ENCODE assay signal across 8 cellular contexts in the genomic region with DNA sequence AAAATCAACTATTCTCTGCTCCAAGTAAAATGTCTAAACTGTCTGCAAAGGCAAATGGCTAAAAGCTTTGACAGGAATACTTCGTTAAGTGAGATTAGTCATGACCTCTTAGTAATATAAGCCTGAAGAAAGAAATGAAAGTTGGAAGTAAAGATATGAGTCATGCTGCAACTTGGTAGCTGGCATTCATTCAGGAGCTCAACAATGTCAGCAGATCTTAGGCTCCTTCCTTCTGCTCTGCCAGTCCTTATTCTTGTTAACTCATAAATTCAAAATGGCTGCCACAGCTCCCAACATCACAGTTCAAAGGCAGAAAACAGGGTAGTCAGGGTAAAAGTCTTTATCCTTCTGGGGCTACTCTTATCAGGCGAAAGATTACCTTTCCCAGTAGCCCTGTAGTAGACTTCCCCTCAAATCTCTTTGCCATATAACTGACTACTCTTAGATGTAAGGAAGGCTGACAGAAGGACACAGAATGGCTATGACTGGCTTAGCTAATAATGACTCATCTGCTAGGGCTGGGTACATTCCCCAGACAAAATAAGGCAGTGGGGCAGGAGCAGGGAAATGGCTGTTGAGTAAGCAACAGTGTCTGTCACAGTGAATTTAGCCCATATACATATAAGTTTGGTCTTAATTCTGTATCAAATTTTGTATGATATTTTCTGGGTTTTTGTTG. TPM values are rescaled to one million over a fixed set of nuclear protein-coding genes. Genes with fewer than 3 reads are reported as not detected.
DNase-seq lines count a peak whose midpoint lies in the region; ATAC-seq and TF ChIP-seq lines count a peak whose summit lies in the region.

No MANE protein-coding gene starts in this region.

- no peaks in the 10 kb centered on the region for H3K9me3 ChIP-seq in CD4-positive, alpha-beta T cell (ENCODE audit: control insufficient read depth, low read length)
- H3K9me3 ChIP-seq in SU-DHL-6 (ENCODE audit: insufficient read depth, low read length) (no peaks in the 10 kb centered on the region), fibroblast of lung (ENCODE audit: control insufficient read depth, insufficient read depth, low read depth, low read length) (no peaks in the 10 kb centered on the region), sigmoid colon (no peaks in the 10 kb centered on the region), thyroid gland (no peaks in the 10 kb centered on the region)

- H3K4me2 ChIP-seq in SU-DHL-6 (ENCODE audit: low read depth, low read length, poor library complexity, severe bottlenecking), result peak overlapping the region; percentile 21
- peak overlapping the region; percentile 82 for H3K4me2 ChIP-seq in fibroblast of lung (ENCODE audit: extremely low read depth, insufficient read depth, low read length)

- no peaks in the 10 kb centered on the region for H3K9me2 ChIP-seq in SU-DHL-6 (replicated peaks; ENCODE audit: insufficient read depth, low read length)

- H3K27me3 ChIP-seq in CD4-positive, alpha-beta T cell (ENCODE audit: control insufficient read depth, insufficient read depth, low read length), result no peaks in the 10 kb centered on the region
- H3K27me3 ChIP-seq in SU-DHL-6 (ENCODE audit: low read length) (no peaks in the 10 kb centered on the region), fibroblast of lung (ENCODE audit: control insufficient read depth, insufficient read depth, low read length) (no peaks in the 10 kb centered on the region), sigmoid colon (no peaks in the 10 kb centered on the region), thyroid gland (no peaks in the 10 kb centered on the region)

- H3K36me3 ChIP-seq in SU-DHL-6 (ENCODE audit: low read length) (no peaks in the 10 kb centered on the region), fibroblast of lung (ENCODE audit: control insufficient read depth, insufficient read depth, low read length) (no peaks in the 10 kb centered on the region), sigmoid colon (no peaks in the 10 kb centered on the region), thyroid gland (no peaks in the 10 kb centered on the region)

- H3K79me2 ChIP-seq in SU-DHL-6 (ENCODE audit: insufficient read depth, low read length) (no peaks in the 10 kb centered on the region), fibroblast of lung (ENCODE audit: control insufficient read depth, insufficient read depth, low read length) (no peaks in the 10 kb centered on the region)

- CTCF ChIA-PET in CD4-positive, alpha-beta T cell (lab: Charles Lee), result interaction anchor here (1.1 kb wide), 1 partner anchor 160 kb away, joined by 3 read pairs; no protein-coding TSS in a partner anchor

- intact Hi-C loops in CD4-positive, alpha-beta T cell (cut with DNase I, micrococcal nuclease), result no loop called here
- intact Hi-C loops in sigmoid colon (cut with DNase I) (no loop called here), thyroid gland (cut with DNase I) (no loop called here)

- no peak for TF ChIP-seq EP300 in sigmoid colon (IDR thresholded peaks at IDR 0.05)

- TF ChIP-seq CTCF in CD4-positive, alpha-beta T cell (IDR thresholded peaks at IDR 0.05), result no peak
- TF ChIP-seq CTCF in SU-DHL-6 (IDR thresholded peaks at IDR 0.05; ENCODE audit: insufficient read depth, low read length, poor library complexity, severe bottlenecking) (no peak), fibroblast of lung (conservative IDR thresholded peaks at IDR 0.05 in 1 of 2, IDR thresholded peaks at IDR 0.05 in 1 of 2; ENCODE audit: low read depth in 1 of 2, low read length in 2 of 2) (no peak), sigmoid colon (IDR thresholded peaks at IDR 0.05) (no peak), thyroid gland (IDR thresholded peaks at IDR 0.05) (no peak)

- H3K9ac ChIP-seq in SU-DHL-6 (ENCODE audit: low read length) (no peak overlapping the region), fibroblast of lung (ENCODE audit: insufficient read depth, low read length) (peak overlapping the region; percentile 41)

- H3K27me3 Mint-ChIP-seq in CD4-positive, alpha-beta T cell, result no peaks in the 10 kb centered on the region

- peak; percentile 32 for ATAC-seq in CD4-positive, alpha-beta T cell (ENCODE audit: poor library complexity)
- peak; percentile 68 for ATAC-seq in GM19372 (IDR thresholded peaks at IDR 0.05; ENCODE audit: low read depth, unreplicated experiment)
- peak; percentile 88 for ATAC-seq in HG03342 (IDR thresholded peaks at IDR 0.05; ENCODE audit: unreplicated experiment)

- H3K4me3 Mint-ChIP-seq in CD4-positive, alpha-beta T cell, result no peak overlapping the region

- peak overlapping the region; percentile 9 for H2AFZ ChIP-seq in SU-DHL-6 (ENCODE audit: low read depth, low read length, severe bottlenecking)
- peak overlapping the region; percentile 96 for H2AFZ ChIP-seq in fibroblast of lung (ENCODE audit: low read length)

- peaks cover 8% of the 10 kb centered on the region for H3K4me1 ChIP-seq in fibroblast of lung (ENCODE audit: control insufficient read depth, extremely low read depth, insufficient read depth, low read length)
- H3K4me1 ChIP-seq in sigmoid colon, result peaks cover 0 to 3% (median 0%) of the 10 kb centered on the region in 4 donors
- no peaks in the 10 kb centered on the region for H3K4me1 ChIP-seq in thyroid gland

- no peak for DNase-seq in CD4-positive, alpha-beta T cell
- DNase-seq in fibroblast of lung (ENCODE audit: low read depth in 2 of 2), result peak; percentile 98
- no peak for DNase-seq in sigmoid colon
- DNase-seq in NCI-H1105 (lab: John Stamatoyannopoulos, UW), result no peak
- no peak for DNase-seq in thyroid gland

- TF ChIP-seq POLR2A in sigmoid colon (IDR thresholded peaks at IDR 0.05), result no peak
- TF ChIP-seq POLR2A in thyroid gland (IDR thresholded peaks at IDR 0.05), result no peak

- H4K20me1 ChIP-seq in SU-DHL-6 (ENCODE audit: low read depth, low read length), result no peaks in the 10 kb centered on the region
- H4K20me1 ChIP-seq in fibroblast of lung (ENCODE audit: control insufficient read depth, extremely low read depth, insufficient read depth, low read length), result no peaks in the 10 kb centered on the region

- no peak overlapping the region for H3K4me3 ChIP-seq in SU-DHL-6 (ENCODE audit: insufficient read depth, low read length, poor library complexity, severe bottlenecking)
- peak overlapping the region in 3 of 4 experiments; percentile 2 to 34 (median 19) for H3K4me3 ChIP-seq in fibroblast of lung (replicated peaks in 1 of 4; ENCODE audit: control extremely low read depth in 1 of 4, insufficient read depth in 1 of 4, low read depth in 3 of 4, low read length in 4 of 4)
- no peak overlapping the region for H3K4me3 ChIP-seq in sigmoid colon
- H3K4me3 ChIP-seq in thyroid gland (replicated peaks in 1 of 3), result no peak overlapping the region

- H3K27ac ChIP-seq in CD4-positive, alpha-beta T cell (ENCODE audit: low read depth, low read length), result no peak overlapping the region
- H3K27ac ChIP-seq in SU-DHL-6 (ENCODE audit: low read depth, low read length), result 0 out of 2 replicates have a peak overlapping the region, but pooled peaks have one; percentile 3
- H3K27ac ChIP-seq in fibroblast of lung (ENCODE audit: insufficient read depth, low read length), result peak overlapping the region; percentile 97
- peak overlapping the region; percentile 15 to 71 (median 56) for H3K27ac ChIP-seq in sigmoid colon
- no peak overlapping the region for H3K27ac ChIP-seq in thyroid gland

- 67 to 71% methylated on average over 2 of the region's 2 CpGs for WGBS in sigmoid colon, 2 donors
- WGBS in thyroid gland, 2 donors, result 77 to 82% methylated on average over 2 of the region's 2 CpGs

- H3F3A ChIP-seq in SU-DHL-6 (ENCODE audit: insufficient read depth), result no peaks in the 10 kb centered on the region

- no peaks in the 10 kb centered on the region for H3K4me1 Mint-ChIP-seq in CD4-positive, alpha-beta T cell (ENCODE audit: low read depth)

- H3K27ac Mint-ChIP-seq in CD4-positive, alpha-beta T cell, result no peak overlapping the region

- POLR2A ChIA-PET in CD4-positive, alpha-beta T cell (lab: Charles Lee), result interaction anchor here (0.9 to 1.2 kb wide), 2 partner anchors 31 to 80 kb away, joined by 3 read pairs; a partner anchor contains a TSS

- H3K9me3 Mint-ChIP-seq in CD4-positive, alpha-beta T cell, result no peaks in the 10 kb centered on the region

- no peaks in the 10 kb centered on the region for H3K36me3 Mint-ChIP-seq in CD4-positive, alpha-beta T cell (ENCODE audit: low read depth)

RNA-seq across cellular contexts. Expression of a gene that starts 24.4 kb away (rescaled TPM):
- total RNA-seq in CD4-positive, alpha-beta T cell, result 100 to 1,000 TPM; 108 to 111 TPM
- total RNA-seq in fibroblast of lung (72.9 and 103 TPM in 2 replicates), sigmoid colon (10 to 100 TPM; 27.0 to 34.2 (median 32.3) TPM), thyroid gland (100 to 1,000 TPM in 1 of 4 donors, 10 to 100 TPM in 3; 58.4 to 108 (median 87.3) TPM)
- polyA plus RNA-seq in fibroblast of lung (120 and 147 TPM in 2 replicates), sigmoid colon (10 to 100 TPM; 30.6 to 60.9 (median 37.9) TPM)
- 68.0 and 80.7 TPM in 2 replicates for polyA plus RNA-seq in fibroblast of lung (2012)
- 32.8 and 35.4 TPM in 2 replicates for polyA minus RNA-seq in fibroblast of lung (ENCODE audit: low replicate concordance)

RNA-seq across cellular contexts. Expression of a gene that starts 31.3 kb away (rescaled TPM):
- 10 to 100 TPM; 10.1 to 10.5 TPM for total RNA-seq in CD4-positive, alpha-beta T cell
- 12.9 and 13.6 TPM in 2 replicates for total RNA-seq in fibroblast of lung
- 18.9 and 35.5 TPM in 2 replicates for polyA plus RNA-seq in fibroblast of lung
- 16.4 and 30.3 TPM in 2 replicates for polyA plus RNA-seq in fibroblast of lung (2012)
- 2.5 and 11.1 TPM in 2 replicates for polyA minus RNA-seq in fibroblast of lung (ENCODE audit: low replicate concordance)
- 1 to 10 TPM; 4.4 to 9.7 (median 8.2) TPM for total RNA-seq in sigmoid colon
- 10 to 100 TPM; 35.7 to 71.7 (median 52.9) TPM for polyA plus RNA-seq in sigmoid colon
- 10 to 100 TPM in 2 of 4 donors, 1 to 10 TPM in 2; 9.4 to 25.8 (median 14.5) TPM for total RNA-seq in thyroid gland

RNA-seq across cellular contexts. Expression of a gene that starts 55.3 kb away (rescaled TPM):
- total RNA-seq in CD4-positive, alpha-beta T cell, result not detected
- total RNA-seq in fibroblast of lung, result not detected in 2 replicates
- polyA plus RNA-seq in fibroblast of lung, result not detected in 2 replicates
- not detected in 2 replicates for polyA plus RNA-seq in fibroblast of lung (2012)
- not detected in 2 replicates for polyA minus RNA-seq in fibroblast of lung (ENCODE audit: low replicate concordance)
- not detected for total RNA-seq in sigmoid colon
- under 1 TPM in 1 of 3 donors, not detected in 2; 0.10 TPM for polyA plus RNA-seq in sigmoid colon
- not detected for total RNA-seq in thyroid gland

Comparison
In these comparisons a context has a peak if more than half of its experiments do, and no peak if none do; other contexts are left out.
1. ATAC-seq: peak in every context shown above with its lines; median percentile 88 in HG03342; 68 in GM19372; 32 in CD4-positive, alpha-beta T cell.
2. DNase-seq: peak in fibroblast of lung (2 of 2); none in CD4-positive, alpha-beta T cell (0 of 10), sigmoid colon (single experiment), NCI-H1105 (single experiment) and thyroid gland (0 of 2).
3. H3K27ac ChIP-seq: peak in SU-DHL-6 (single experiment), fibroblast of lung (single experiment) and sigmoid colon (4 of 4); none in CD4-positive, alpha-beta T cell (single experiment) and thyroid gland (0 of 3).
4. H3K4me3 ChIP-seq: peak in fibroblast of lung (3 of 4); none in SU-DHL-6 (single experiment), sigmoid colon (0 of 4) and thyroid gland (0 of 3).